Comparison of ENCODE assay signal across 1 cellular context in the genomic region with DNA sequence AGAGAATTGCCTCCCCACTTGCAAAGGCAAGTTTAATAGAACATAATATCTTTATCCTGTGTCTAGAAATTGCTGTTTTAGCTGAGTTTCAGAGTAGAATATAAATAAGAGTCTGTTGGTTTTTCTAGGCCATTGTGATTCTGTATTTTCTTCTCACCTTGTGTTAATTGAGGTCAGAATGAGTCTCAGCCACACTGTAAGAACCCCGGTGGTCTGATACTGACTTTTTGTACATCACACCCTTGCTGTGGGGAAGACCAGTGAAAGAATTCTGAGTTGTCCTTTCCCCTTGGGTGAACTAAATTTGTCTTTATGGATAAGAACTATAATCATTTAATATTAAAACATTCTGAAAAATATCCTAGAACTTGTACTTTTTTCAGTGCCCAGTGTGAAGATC.
TF ChIP-seq lines count a peak whose summit lies in the region.

No MANE protein-coding gene starts in this region.

TF ChIP-seq in HepG2, 621 proteins besides CTCF, POLR2A, EP300 and RAD21:
- TF ChIP-seq RCOR2 (CRISPR knock-in tag; IDR thresholded peaks at IDR 0.05) (no peak), KLF9 (CRISPR knock-in tag; IDR thresholded peaks at IDR 0.05; ENCODE audit: low read depth) (no peak), ZNF598 (CRISPR knock-in tag; IDR thresholded peaks at IDR 0.05; ENCODE audit: borderline replicate concordance) (no peak), YEATS2 (CRISPR knock-in tag; IDR thresholded peaks at IDR 0.05; ENCODE audit: borderline replicate concordance) (no peak), ZNF792 (CRISPR knock-in tag; IDR thresholded peaks at IDR 0.05) (no peak), TEAD2 (CRISPR knock-in tag; IDR thresholded peaks at IDR 0.05) (no peak), EED (CRISPR knock-in tag; IDR thresholded peaks at IDR 0.05) (no peak)
- TF ChIP-seq, protein P1, sequence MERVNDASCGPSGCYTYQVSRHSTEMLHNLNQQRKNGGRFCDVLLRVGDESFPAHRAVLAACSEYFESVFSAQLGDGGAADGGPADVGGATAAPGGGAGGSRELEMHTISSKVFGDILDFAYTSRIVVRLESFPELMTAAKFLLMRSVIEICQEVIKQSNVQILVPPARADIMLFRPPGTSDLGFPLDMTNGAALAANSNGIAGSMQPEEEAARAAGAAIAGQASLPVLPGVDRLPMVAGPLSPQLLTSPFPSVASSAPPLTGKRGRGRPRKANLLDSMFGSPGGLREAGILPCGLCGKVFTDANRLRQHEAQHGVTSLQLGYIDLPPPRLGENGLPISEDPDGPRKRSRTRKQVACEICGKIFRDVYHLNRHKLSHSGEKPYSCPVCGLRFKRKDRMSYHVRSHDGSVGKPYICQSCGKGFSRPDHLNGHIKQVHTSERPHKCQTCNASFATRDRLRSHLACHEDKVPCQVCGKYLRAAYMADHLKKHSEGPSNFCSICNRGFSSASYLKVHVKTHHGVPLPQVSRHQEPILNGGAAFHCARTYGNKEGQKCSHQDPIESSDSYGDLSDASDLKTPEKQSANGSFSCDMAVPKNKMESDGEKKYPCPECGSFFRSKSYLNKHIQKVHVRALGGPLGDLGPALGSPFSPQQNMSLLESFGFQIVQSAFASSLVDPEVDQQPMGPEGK (CRISPR knock-in tag; IDR thresholded peaks at IDR 0.05): no peak
